In genomic region chr7:99631311-99632109, GRCh38 we compare ENCODE assay signal across 9 cellular contexts. TPM values are rescaled to one million over a fixed set of nuclear protein-coding genes. Genes with fewer than 3 reads are reported as not detected.
A peak's percentile ranks its signal among the peaks of the same experiment; 100 is the strongest.
DNase-seq lines count a peak whose midpoint lies in the region; ATAC-seq and TF ChIP-seq lines count a peak whose summit lies in the region.
"Had no signal": no experiment of that assay in that cellular context is flagged by ENCODE, and none has a peak within 500 bp of the region (broad histone marks: within the 10 kb centered on the region; RNA-seq: fewer than 3 reads in every experiment).

No MANE protein-coding gene starts in this region.

- no peak for TF ChIP-seq CTCF in Calu3 (IDR thresholded peaks at IDR 0.05; ENCODE audit: unreplicated experiment)

- H3K4me3 Mint-ChIP-seq in Calu3 (ENCODE audit: low read depth, unreplicated experiment): no peak overlapping the region

- DNase-seq in Calu3: peak; percentile 5
- peak; percentile 82 for DNase-seq in NCI-H146 (lab: John Stamatoyannopoulos, UW)
- DNase-seq in adipocyte (ENCODE audit: low read depth): no peak
- peak; percentile 62 for DNase-seq in kidney glomerular epithelial cell (lab: John Stamatoyannopoulos, UW)
- no peak for DNase-seq in ecto neural progenitor cell (ENCODE audit: low spot score)

- peaks cover 48% of the 10 kb centered on the region for H3K36me3 ChIP-seq in adipocyte (ENCODE audit: control insufficient read depth, insufficient read depth, low read length, severe bottlenecking)

- no peaks in the 10 kb centered on the region for H3K9me3 ChIP-seq in adipocyte (ENCODE audit: control insufficient read depth, low read length)

- no TSS peak for BruUV-seq in Calu3 (replicated peaks; lab: Mats Ljungman, UMichigan)

- ATAC-seq in HG03571 (IDR thresholded peaks at IDR 0.05; ENCODE audit: unreplicated experiment) (no peak), GM21737 (IDR thresholded peaks at IDR 0.05; ENCODE audit: unreplicated experiment) (no peak), GM19351 (IDR thresholded peaks at IDR 0.05; ENCODE audit: unreplicated experiment) (no peak)

- H3K27ac Mint-ChIP-seq in Calu3 (ENCODE audit: unreplicated experiment): no peak overlapping the region

- H3K4me1 Mint-ChIP-seq in Calu3 (ENCODE audit: low read depth, unreplicated experiment): no peaks in the 10 kb centered on the region

- H3K36me3 Mint-ChIP-seq in Calu3 (ENCODE audit: insufficient read depth, unreplicated experiment): peaks cover 5% of the 10 kb centered on the region

- H3K27me3 ChIP-seq in adipocyte (replicated peaks; ENCODE audit: control insufficient read depth, insufficient read depth, low read length): no peaks in the 10 kb centered on the region

- peak overlapping the region; percentile 14 for H3K9ac ChIP-seq in adipocyte (ENCODE audit: low read length)

- no peak overlapping the region for H3K4me3 ChIP-seq in adipocyte (ENCODE audit: low read length)

- CTCF ChIA-PET in Calu3 (lab: Charles Lee): interaction anchor here (0.7 to 1.7 kb wide), 2 partner anchors 207 to 422 kb away, joined by 3 to 10 read pairs; no protein-coding TSS in a partner anchor

- H3K27me3 Mint-ChIP-seq in Calu3 (ENCODE audit: unreplicated experiment): no peaks in the 10 kb centered on the region

- intact Hi-C loops in Calu3 (cut with micrococcal nuclease; ENCODE audit: unreplicated experiment): loop anchor here (1.0 kb wide), 1 partner anchor 207 kb away; no protein-coding TSS in a partner anchor

- H3K4me1 ChIP-seq in adipocyte (ENCODE audit: control insufficient read depth, insufficient read depth, low read length): peaks cover 25% of the 10 kb centered on the region

- no peaks in the 10 kb centered on the region for H3K9me3 Mint-ChIP-seq in Calu3 (ENCODE audit: low read depth, unreplicated experiment)

RNA-seq across cellular contexts. Expression of gene ZSCAN25, which starts 14.8 kb away (rescaled TPM):
- total RNA-seq in Calu3 (2022): 12.9 and 13.5 TPM in 2 replicates

RNA-seq across cellular contexts. Expression of gene TMEM225B, which starts 33.4 kb away (rescaled TPM):
- total RNA-seq in Calu3 (2022): not detected in 2 replicates
- total RNA-seq: endothelial cell of umbilical vein had no signal

RNA-seq across cellular contexts. Expression of gene CYP3A5, which starts 48.3 kb away (rescaled TPM):
- total RNA-seq in Calu3 (2022): 44.9 and 70.7 TPM in 2 replicates
- total RNA-seq: endothelial cell of umbilical vein had no signal

Comparison
In these comparisons a context has a peak if more than half of its experiments do, and no peak if none do; other contexts are left out.
1. DNase-seq: peak in Calu3 (single experiment), NCI-H146 (single experiment) and kidney glomerular epithelial cell (single experiment); none in adipocyte (single experiment) and ecto neural progenitor cell (single experiment).